In genomic region chr15:82540984-82541431, GRCh38 we compare ENCODE assay signal across 8 cellular contexts. TPM values are rescaled to one million over a fixed set of nuclear protein-coding genes. Genes with fewer than 3 reads are reported as not detected.
A peak's percentile ranks its signal among the peaks of the same experiment; 100 is the strongest.
DNase-seq lines count a peak whose midpoint lies in the region; ATAC-seq, FAIRE-seq and TF ChIP-seq lines count a peak whose summit lies in the region.

No MANE protein-coding gene starts in this region.

- H3K4me2 ChIP-seq in BLaER1 (peak overlapping the region; percentile 96), HepG2 (ENCODE audit: low read depth, low read length) (peak overlapping the region; percentile 77)

- peak overlapping the region; percentile 100 for H3K9ac ChIP-seq in BLaER1
- H3K9ac ChIP-seq in HepG2 (ENCODE audit: insufficient read depth, low read depth, low read length), result peak overlapping the region; percentile 100

- in situ Hi-C loops in HepG2 (cut with HindIII; ENCODE audit: extremely low pct_ligation_motif_present, low pct_unique_long_range_greater_than_20kb), result loop anchor here (10.0 kb wide), 1 partner anchor 474 kb away; the partner anchor contains the start of gene C15orf40

- ATAC-seq in HepG2 (peak; percentile 50), HG02970 (IDR thresholded peaks at IDR 0.05; ENCODE audit: low FRiP score, unreplicated experiment) (no peak)

- H3K36me3 Mint-ChIP-seq in IgD-negative memory B cell, result peaks cover 6% of the 10 kb centered on the region

- BruUV-seq in HepG2 (replicated peaks; lab: Mats Ljungman, UMichigan), result TSS peak; percentile 97

- H2AFZ ChIP-seq in HepG2 (ENCODE audit: low read length), result peak overlapping the region; percentile 62

- intact Hi-C loops in HepG2 (cut with micrococcal nuclease; ENCODE audit: unreplicated experiment), result loop anchor here (1.0 to 2.0 kb wide), 2 partner anchors 209 to 460 kb away; no protein-coding TSS in a partner anchor
- intact Hi-C loops in thyroid gland (cut with DNase I), result loop anchor here (10.0 kb wide), 1 partner anchor 464 kb away; no protein-coding TSS in a partner anchor

- H3K79me2 ChIP-seq in HepG2 (ENCODE audit: insufficient read depth, low read length), result peaks cover 26% of the 10 kb centered on the region

- no peaks in the 10 kb centered on the region for H3K9me3 ChIP-seq in BLaER1
- no peaks in the 10 kb centered on the region for H3K9me3 ChIP-seq in HepG2 (ENCODE audit: low read length)
- no peaks in the 10 kb centered on the region for H3K9me3 ChIP-seq in thyroid gland

- DNase-seq in cardiac fibroblast (ENCODE audit: low read depth in 2 of 2) (no peak), HepG2 (ENCODE audit: low spot score) (no peak), thyroid gland (peak; percentile 34 to 35), activated gamma-delta T cell (lab: John Stamatoyannopoulos, UW) (no peak), AG08395 (ENCODE audit: low spot score) (no peak)

- H3K27ac ChIP-seq in BLaER1, result peak overlapping the region; percentile 99
- H3K27ac ChIP-seq in HepG2 (ENCODE audit: extremely low read length, insufficient read depth, low read length), result peak overlapping the region; percentile 60
- peak overlapping the region; percentile 77 to 94 (median 79) for H3K27ac ChIP-seq in thyroid gland

- POLR2A ChIA-PET in HepG2 (lab: Yijun Ruan, JAX), result interaction anchor here (0.7 to 2.6 kb wide), 10 partner anchors 10 to 527 kb away, joined by 3 to 25 read pairs (median 5); partner anchors contain the start of genes BTBD1, EFL1 and SAXO2

- no peak for TF ChIP-seq CTCF in cardiac fibroblast (IDR thresholded peaks at IDR 0.05; ENCODE audit: low read depth, low read length)
- no peak for TF ChIP-seq CTCF in HepG2 (CRISPR knock-in tag; IDR thresholded peaks at IDR 0.05)
- TF ChIP-seq CTCF in thyroid gland (IDR thresholded peaks at IDR 0.05), result no peak

- TF ChIP-seq POLR2A in HepG2 (IDR thresholded peaks at IDR 0.05; ENCODE audit: insufficient read depth in 1 of 2, low read depth in 2 of 2, low read length in 2 of 2) (no peak), thyroid gland (IDR thresholded peaks at IDR 0.05) (no peak)

- FAIRE-seq in HepG2 (lab: Jason Lieb, UNC), result no peak

- peak overlapping the region; percentile 99 for H3K4me3 ChIP-seq in BLaER1
- H3K4me3 ChIP-seq in cardiac fibroblast (replicated peaks in 1 of 2; ENCODE audit: low read depth in 2 of 2, low read length in 2 of 2), result peak overlapping the region; percentile 97 to 98
- peak overlapping the region; percentile 70 to 100 (median 80) for H3K4me3 ChIP-seq in HepG2 (replicated peaks in 1 of 3; ENCODE audit: insufficient read depth in 1 of 3, low read depth in 2 of 3, low read length in 3 of 3)
- peak overlapping the region; percentile 4 to 90 (median 28) for H3K4me3 ChIP-seq in thyroid gland (replicated peaks in 1 of 3)

- H3K4me1 ChIP-seq in BLaER1, result peaks cover 37% of the 10 kb centered on the region
- peaks cover 36% of the 10 kb centered on the region for H3K4me1 ChIP-seq in HepG2 (ENCODE audit: insufficient read depth, low read length)
- H3K4me1 ChIP-seq in thyroid gland, result peaks cover 10 to 18% of the 10 kb centered on the region in 2 donors

- H3K36me3 ChIP-seq in BLaER1 (peaks cover 29% of the 10 kb centered on the region), HepG2 (replicated peaks in 1 of 2; ENCODE audit: control insufficient read depth in 1 of 2, insufficient read depth in 2 of 2, low read length in 2 of 2) (peaks cover 9 to 30% of the 10 kb centered on the region in 2 experiments), thyroid gland (peaks cover 26 to 28% of the 10 kb centered on the region in 2 donors)

- H3K27me3 ChIP-seq in BLaER1 (no peaks in the 10 kb centered on the region), HepG2 (ENCODE audit: control insufficient read depth in 1 of 2, insufficient read depth in 2 of 2, low read length in 2 of 2) (peaks cover 0 to 10% of the 10 kb centered on the region in 2 experiments; a peak in 1 of 5 replicates), thyroid gland (no peaks in the 10 kb centered on the region)

- CTCF ChIA-PET in HepG2 (lab: Yijun Ruan, JAX; ENCODE audit: low intra/inter-chr PET ratio, low total read pairs), result no interaction called here

- no peaks in the 10 kb centered on the region for H3K9me3 Mint-ChIP-seq in IgD-negative memory B cell

- H3K27me3 Mint-ChIP-seq in IgD-negative memory B cell, result no peaks in the 10 kb centered on the region

- H4K20me1 ChIP-seq in BLaER1 (peaks cover 42% of the 10 kb centered on the region), HepG2 (ENCODE audit: insufficient read depth, low read length) (peaks cover 38% of the 10 kb centered on the region)

- TF ChIP-seq RAD21 in HepG2 (CRISPR knock-in tag; IDR thresholded peaks at IDR 0.05), result no peak

- H3K4me3 Mint-ChIP-seq in IgD-negative memory B cell, result peak overlapping the region; percentile 96 to 99 (median 98)

- 3% methylated on average over 10 of the region's 11 CpGs for WGBS in HepG2 (ENCODE audit: low lambda C conversion rate)
- WGBS in thyroid gland, 2 donors, result 14 to 26% methylated on average over 11 of the region's 11 CpGs

- peak overlapping the region; percentile 97 to 98 (median 98) for H3K27ac Mint-ChIP-seq in IgD-negative memory B cell

- H3K4me1 Mint-ChIP-seq in IgD-negative memory B cell, result peaks cover 11 to 19% (median 18%) of the 10 kb centered on the region in 3 donors

- TF ChIP-seq EP300 in HepG2 (IDR thresholded peaks at IDR 0.05; ENCODE audit: low read depth in 2 of 2, low read length in 2 of 2) (no peak), HepG2 (CRISPR knock-in tag; IDR thresholded peaks at IDR 0.05; ENCODE audit: borderline replicate concordance) (no peak)

TF ChIP-seq in HepG2, 621 proteins besides CTCF, POLR2A, EP300 and RAD21 (continues in another document):
- no peak for TF ChIP-seq ZNF350 (CRISPR knock-in tag; IDR thresholded peaks at IDR 0.05; ENCODE audit: borderline replicate concordance, low read depth)
- no peak for TF ChIP-seq GABPA (IDR thresholded peaks at IDR 0.05; ENCODE audit: low read depth, low read length)
- TF ChIP-seq GABPA (CRISPR knock-in tag; IDR thresholded peaks at IDR 0.05; ENCODE audit: low read depth), result no peak
- no peak for TF ChIP-seq YEATS4 (CRISPR knock-in tag; IDR thresholded peaks at IDR 0.05; ENCODE audit: borderline replicate concordance)
- no peak for TF ChIP-seq PAF1 (CRISPR knock-in tag; IDR thresholded peaks at IDR 0.05)
- 0 out of 2 replicates have a peak, but pooled peaks have one; percentile 3 for TF ChIP-seq ZNF572 (CRISPR knock-in tag; IDR thresholded peaks at IDR 0.05)
- no peak for TF ChIP-seq MEIS1 (CRISPR knock-in tag; IDR thresholded peaks at IDR 0.05; ENCODE audit: borderline replicate concordance)
- 0 out of 2 replicates have a peak, but pooled peaks have one; percentile 26 for TF ChIP-seq MYNN (CRISPR knock-in tag; IDR thresholded peaks at IDR 0.05; ENCODE audit: low read depth)
- TF ChIP-seq DMAP1 (CRISPR knock-in tag; IDR thresholded peaks at IDR 0.05), result no peak
- 0 out of 2 replicates have a peak, but pooled peaks have one; percentile 20 for TF ChIP-seq ZNF816 (CRISPR knock-in tag; IDR thresholded peaks at IDR 0.05; ENCODE audit: borderline replicate concordance)
- no peak for TF ChIP-seq ZNF101 (CRISPR knock-in tag; IDR thresholded peaks at IDR 0.05; ENCODE audit: borderline replicate concordance, low read depth)
- TF ChIP-seq, protein P1, sequence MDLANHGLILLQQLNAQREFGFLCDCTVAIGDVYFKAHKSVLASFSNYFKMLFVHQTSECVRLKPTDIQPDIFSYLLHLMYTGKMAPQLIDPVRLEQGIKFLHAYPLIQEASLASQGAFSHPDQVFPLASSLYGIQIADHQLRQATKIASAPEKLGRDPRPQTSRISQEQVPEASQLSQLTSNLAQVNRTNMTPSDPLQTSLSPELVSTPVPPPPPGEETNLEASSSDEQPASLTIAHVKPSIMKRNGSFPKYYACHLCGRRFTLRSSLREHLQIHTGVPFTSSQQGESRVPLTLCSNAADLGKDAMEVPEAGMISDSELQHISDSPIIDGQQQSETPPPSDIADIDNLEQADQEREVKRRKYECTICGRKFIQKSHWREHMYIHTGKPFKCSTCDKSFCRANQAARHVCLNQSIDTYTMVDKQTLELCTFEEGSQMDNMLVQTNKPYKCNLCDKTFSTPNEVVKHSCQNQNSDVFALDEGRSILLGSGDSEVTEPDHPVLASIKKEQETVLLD (CRISPR knock-in tag; IDR thresholded peaks at IDR 0.05; ENCODE audit: low read depth), result 0 out of 2 replicates have a peak, but pooled peaks have one; percentile 4
- no peak for TF ChIP-seq REPIN1 (CRISPR knock-in tag; IDR thresholded peaks at IDR 0.05; ENCODE audit: borderline replicate concordance, low read depth)
- no peak for TF ChIP-seq MBNL3 (CRISPR knock-in tag; conservative IDR thresholded peaks at IDR 0.05)
- 0 out of 2 replicates have a peak, but pooled peaks have one; percentile 16 for TF ChIP-seq PHF21A (CRISPR knock-in tag; IDR thresholded peaks at IDR 0.05)
- TF ChIP-seq ZFY (CRISPR knock-in tag; IDR thresholded peaks at IDR 0.05), result peak; percentile 28

RNA-seq across cellular contexts. Expression of gene RPS17, which starts 0.8 kb away (rescaled TPM):
- polyA plus RNA-seq in IgD-negative memory B cell, result 1,332 TPM
- total RNA-seq in HepG2 (2016; rRNA removed; fragmentation: Illumina TruSeq; extraction: Trizol), result 2,570 and 3,054 TPM in 2 replicates
- 4,994 and 5,490 TPM in 2 replicates for total RNA-seq in HepG2 (2016; cell fraction: cytosol; rRNA removed; fragmentation: Illumina TruSeq; extraction: Trizol; ENCODE audit: low read depth)
- 2,663 and 3,313 TPM in 2 replicates for total RNA-seq in HepG2 (2016; cell fraction: insoluble cytoplasmic fraction; rRNA removed; fragmentation: Illumina TruSeq; extraction: Trizol)
- total RNA-seq in HepG2 (2016; cell fraction: membrane; rRNA removed; fragmentation: Illumina TruSeq; extraction: Trizol), result 7,031 and 7,209 TPM in 2 replicates
- total RNA-seq in HepG2 (2016; cell fraction: nucleus; rRNA removed; fragmentation: Illumina TruSeq; extraction: Trizol), result 929 and 985 TPM in 2 replicates
- polyA plus RNA-seq in HepG2 (2011; rRNA removed), result 4,585 and 5,021 TPM in 2 replicates
- 5,951 and 6,864 TPM in 2 replicates for polyA plus RNA-seq in HepG2 (2011; cell fraction: cytosol; rRNA removed)
- polyA plus RNA-seq in HepG2 (2011; cell fraction: nucleus; rRNA removed), result 896 and 981 TPM in 2 replicates
- 4,134 and 4,528 TPM in 2 replicates for polyA plus RNA-seq in HepG2 (2012)
- polyA plus RNA-seq in HepG2 (2016; cell fraction: cytosol; fragmentation: Illumina TruSeq; extraction: Trizol; ENCODE audit: low read depth), result 6,185 and 6,219 TPM in 2 replicates
- polyA plus RNA-seq in HepG2 (2016; cell fraction: insoluble cytoplasmic fraction; fragmentation: Illumina TruSeq; extraction: Trizol; ENCODE audit: low read depth), result 3,184 and 3,595 TPM in 2 replicates
- polyA plus RNA-seq in HepG2 (2016; cell fraction: membrane; fragmentation: Illumina TruSeq; extraction: Trizol; ENCODE audit: low read depth), result 6,729 and 7,315 TPM in 2 replicates
- 1,646 and 1,776 TPM in 2 replicates for polyA plus RNA-seq in HepG2 (2016; cell fraction: nucleus; fragmentation: Illumina TruSeq; extraction: Trizol; ENCODE audit: insufficient read depth, low read depth)
- polyA minus RNA-seq in HepG2 (2011; rRNA and poly(A)+ RNA removed; ENCODE audit: low replicate concordance), result 329 and 1,099 TPM in 2 replicates
- 571 and 625 TPM in 2 replicates for polyA minus RNA-seq in HepG2 (2011; cell fraction: cytosol; rRNA and poly(A)+ RNA removed)
- polyA minus RNA-seq in HepG2 (2011; cell fraction: nucleus; rRNA and poly(A)+ RNA removed), result 313 and 389 TPM in 2 replicates
- total RNA-seq in thyroid gland, result 1,000 to 10,000 TPM; 1,180 to 3,226 (median 2,104) TPM

Comparison
In these comparisons a context has a peak if more than half of its experiments do, and no peak if none do; other contexts are left out.
1. H3K4me3 ChIP-seq: peak in every context shown above with its lines; median percentile 99 in BLaER1; 98 in cardiac fibroblast; 80 in HepG2; 28 in thyroid gland.
2. DNase-seq: peak in thyroid gland (2 of 2); none in cardiac fibroblast (0 of 2), HepG2 (single experiment), activated gamma-delta T cell (single experiment) and AG08395 (single experiment).
3. Peak in every context shown above with its lines, with median percentiles within 50 percentile points of each other: H3K27ac ChIP-seq.